Comparison of ENCODE assay signal across 26 cellular contexts in the genomic region with DNA sequence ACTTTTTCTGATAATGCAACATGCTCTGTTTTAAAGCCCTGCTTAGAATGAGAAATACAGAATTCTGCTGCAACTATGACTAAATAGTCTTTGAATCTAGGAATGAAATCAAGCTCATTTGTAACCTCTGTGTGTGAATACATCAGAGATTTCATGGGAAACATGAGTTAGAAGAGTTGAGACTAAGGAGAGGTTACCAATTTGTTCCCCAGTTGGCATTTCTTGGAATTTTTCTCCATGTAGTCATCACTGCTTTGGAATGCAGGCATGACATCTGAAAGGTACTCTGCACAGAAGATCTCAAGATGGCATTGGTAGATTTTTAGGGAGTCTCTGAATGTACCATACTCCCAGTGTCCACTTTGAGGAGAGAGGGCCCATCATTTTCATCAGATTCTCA.
DNase-seq lines count a peak whose midpoint lies in the region; TF ChIP-seq lines count a peak whose summit lies in the region.
"Had no signal": no experiment of that assay in that cellular context is flagged by ENCODE, and none has a peak within 500 bp of the region (broad histone marks: within the 10 kb centered on the region; RNA-seq: fewer than 3 reads in every experiment).

No MANE protein-coding gene starts in this region.

- no peak overlapping the region for H2BK5ac ChIP-seq in mesendoderm (ENCODE audit: low read length)

- H2BK15ac ChIP-seq in mesendoderm (replicated peaks; ENCODE audit: low read depth), result no peak overlapping the region

- H3K4me1 Mint-ChIP-seq in activated CD4-positive, alpha-beta T cell treated with anti-CD3 and anti-CD28 coated beads, Interleukin-2, amount 10 ng/mL, durations not matched to agents 24 days and 14 days, result no peaks in the 10 kb centered on the region
- H3K4me1 Mint-ChIP-seq: activated B cell treated with CpG ODN at 0.5 μM for 24 hours; activated T-helper 17 cell treated with anti-CD3 and anti-CD28 coated beads, Interleukin-2, amount 50 U/mL, for 72 hours; CD4-positive, CD25-positive, alpha-beta regulatory T cell; central memory CD8-positive, alpha-beta T cell; natural killer cell had no signal

- H3K18ac ChIP-seq in mesendoderm (ENCODE audit: low read length), result no peak overlapping the region

- no peaks in the 10 kb centered on the region for H3K79me1 ChIP-seq in mesendoderm (ENCODE audit: low read length)

- H3K27ac ChIP-seq in mammary epithelial cell (ENCODE audit: insufficient read depth, low read depth, low read length) (no peak overlapping the region), mesendoderm (ENCODE audit: low read depth, low read length) (no peak overlapping the region)
- H3K27ac ChIP-seq: GM23248, skin epidermis had no signal

- no peaks in the 10 kb centered on the region for H3K9me3 ChIP-seq in mammary epithelial cell (replicated peaks; ENCODE audit: insufficient read depth, low read length)

- H3K4me1 ChIP-seq in mammary epithelial cell (ENCODE audit: insufficient read depth, low read length), result peaks cover 20% of the 10 kb centered on the region
- H3K4me1 ChIP-seq in mesendoderm (ENCODE audit: control insufficient read depth, low read depth, low read length), result no peaks in the 10 kb centered on the region

- H3K27me3 ChIP-seq in mammary epithelial cell (ENCODE audit: insufficient read depth, low read length), result no peaks in the 10 kb centered on the region
- no peaks in the 10 kb centered on the region for H3K27me3 ChIP-seq in mesendoderm (ENCODE audit: insufficient read depth, low read length, poor library complexity)

- H3K36me3 ChIP-seq in mammary epithelial cell (ENCODE audit: insufficient read depth, low read length), result no peaks in the 10 kb centered on the region
- no peaks in the 10 kb centered on the region for H3K36me3 ChIP-seq in mesendoderm (ENCODE audit: control insufficient read depth, insufficient read depth, low read length)

- no peaks in the 10 kb centered on the region for H3K27me3 Mint-ChIP-seq in activated CD4-positive, alpha-beta T cell treated with anti-CD3 and anti-CD28 coated beads, Interleukin-2, amount 10 ng/mL, durations not matched to agents 24 days and 14 days
- H3K27me3 Mint-ChIP-seq: activated B cell treated with CpG ODN at 0.5 μM for 24 hours; activated T-helper 17 cell treated with anti-CD3 and anti-CD28 coated beads, Interleukin-2, amount 50 U/mL, for 72 hours; CD4-positive, CD25-positive, alpha-beta regulatory T cell; central memory CD8-positive, alpha-beta T cell had no signal

- dilution Hi-C loops in mammary epithelial cell (cut with HindIII; ENCODE audit: low sequenced_read_pairs), result no loop called here

- H4K5ac ChIP-seq in mesendoderm (ENCODE audit: low read length), result no peak overlapping the region

- H3K36me3 Mint-ChIP-seq in activated CD4-positive, alpha-beta T cell treated with anti-CD3 and anti-CD28 coated beads, Interleukin-2, amount 10 ng/mL, durations not matched to agents 24 days and 14 days (ENCODE audit: low read depth), result no peaks in the 10 kb centered on the region
- H3K36me3 Mint-ChIP-seq: activated naive CD4-positive, alpha-beta T cell treated with anti-CD3 and anti-CD28 coated beads, Interleukin-2, amount 50 U/mL, for 72 hours; CD4-positive, CD25-positive, alpha-beta regulatory T cell; natural killer cell had no signal

- H4K20me1 ChIP-seq in mammary epithelial cell (ENCODE audit: insufficient read depth, low read length), result no peaks in the 10 kb centered on the region

- no peak overlapping the region for H3K4me3 ChIP-seq in mammary epithelial cell (replicated peaks in 1 of 3; ENCODE audit: insufficient read depth in 1 of 3, low read depth in 2 of 3, low read length in 3 of 3)
- H3K4me3 ChIP-seq in mesendoderm (ENCODE audit: low read length), result no peak overlapping the region
- H3K4me3 ChIP-seq: GM23248, skin epidermis had no signal

- no TSS peak for BruUV-seq in mammary epithelial cell (replicated peaks; lab: Mats Ljungman, UMichigan)

- H4K8ac ChIP-seq in mesendoderm (ENCODE audit: low read depth, low read length), result no peak overlapping the region

- in situ Hi-C loops in mammary epithelial cell (cut with MboI; ENCODE audit: low sequenced_read_pairs in 2 of 2), result no loop called here

- DNase-seq in Daoy (ENCODE audit: low read depth) (peak; percentile 61), LoVo (ENCODE audit: low spot score) (peak; percentile 9), mammary epithelial cell (peak; percentile 46), mesendoderm (peak; percentile 54), SHP77 treated with DMSO at 0.1 percent for 48 hours (lab: John Stamatoyannopoulos, UW) (no peak), NCI-H82 treated with DMSO at 0.1 percent for 48 hours (lab: John Stamatoyannopoulos, UW; ENCODE audit: unreplicated experiment) (no peak)
- no peak for DNase-seq in activated CD4-positive, alpha-beta T cell treated with anti-CD3 and anti-CD28 coated beads, Interleukin-2, amount 10 ng/mL, durations not matched to agents 24 days and 14 days
- DNase-seq: activated B cell treated with CpG ODN at 0.5 μM for 24 hours; activated CD4-positive, alpha-beta T cell treated with anti-CD3 and anti-CD28 coated beads, Interleukin-2, amount 50 U/mL, for 48 hours; activated CD8-positive, alpha-beta memory T cell treated with anti-CD3 and anti-CD28 coated beads, Interleukin-2, amount 50 U/mL, for 48 hours; aorta; CD4-positive, CD25-positive, alpha-beta regulatory T cell; DMS153; GF-D8; GM23248; Karpas-422; left ventricle myocardium superior; natural killer cell; NCI-H1092; NCI-H187 treated with DMSO at 0.1 percent for 48 hours; NCI-H69; T1000 had no signal

- intact Hi-C loops in mammary epithelial cell (cut with micrococcal nuclease), result loop anchor here (5.0 kb wide), 1 partner anchor 225 kb away; no protein-coding TSS in a partner anchor
- intact Hi-C loops in activated CD4-positive, alpha-beta T cell treated with anti-CD3 and anti-CD28 coated beads, Interleukin-2, amount 10 ng/mL, durations not matched to agents 24 days and 14 days (cut with micrococcal nuclease), result no loop called here

- H3K79me2 ChIP-seq in mammary epithelial cell (ENCODE audit: insufficient read depth, low read length), result no peaks in the 10 kb centered on the region
- no peaks in the 10 kb centered on the region for H3K79me2 ChIP-seq in mesendoderm (ENCODE audit: control insufficient read depth, insufficient read depth, low read length)

- H3K4me3 Mint-ChIP-seq in activated CD4-positive, alpha-beta T cell treated with anti-CD3 and anti-CD28 coated beads, Interleukin-2, amount 10 ng/mL, durations not matched to agents 24 days and 14 days, result no peak overlapping the region
- H3K4me3 Mint-ChIP-seq: activated B cell treated with CpG ODN at 0.5 μM for 24 hours; activated T-helper 17 cell treated with anti-CD3 and anti-CD28 coated beads, Interleukin-2, amount 50 U/mL, for 72 hours; CD4-positive, CD25-positive, alpha-beta regulatory T cell; central memory CD8-positive, alpha-beta T cell; natural killer cell had no signal

- H3K9ac ChIP-seq in mammary epithelial cell (ENCODE audit: insufficient read depth, low read length) (no peak overlapping the region), mesendoderm (ENCODE audit: low read length) (no peak overlapping the region)
- H3K9ac ChIP-seq: GM23248 had no signal

- no peak overlapping the region for H2BK120ac ChIP-seq in mesendoderm (ENCODE audit: low read depth, low read length)

- H2AK5ac ChIP-seq in mesendoderm (ENCODE audit: low read length), result no peak overlapping the region

- peak overlapping the region; percentile 18 for H2AFZ ChIP-seq in mammary epithelial cell (ENCODE audit: low read depth, low read length)
- H2AFZ ChIP-seq: GM23248 had no signal

- H3K4me2 ChIP-seq in mammary epithelial cell (ENCODE audit: insufficient read depth, low read depth, low read length) (peak overlapping the region; percentile 11), mesendoderm (ENCODE audit: low read length) (no peak overlapping the region)

- no peak overlapping the region for H3K56ac ChIP-seq in mesendoderm (ENCODE audit: low read length)

- H3K23ac ChIP-seq in mesendoderm (ENCODE audit: low read length), result no peak overlapping the region

- H3K27ac Mint-ChIP-seq in activated CD4-positive, alpha-beta T cell treated with anti-CD3 and anti-CD28 coated beads, Interleukin-2, amount 10 ng/mL, durations not matched to agents 24 days and 14 days, result no peak overlapping the region
- H3K27ac Mint-ChIP-seq: activated B cell treated with CpG ODN at 0.5 μM for 24 hours; activated naive CD4-positive, alpha-beta T cell treated with anti-CD3 and anti-CD28 coated beads, Interleukin-2, amount 50 U/mL, for 72 hours; activated T-helper 17 cell treated with anti-CD3 and anti-CD28 coated beads, Interleukin-2, amount 50 U/mL, for 72 hours; CD4-positive, CD25-positive, alpha-beta regulatory T cell; natural killer cell had no signal

- CTCF ChIA-PET in mammary epithelial cell (lab: Charles Lee; ENCODE audit: low non-redundant PET), result no interaction called here

- H3K4ac ChIP-seq in mesendoderm (ENCODE audit: low read depth, low read length), result no peak overlapping the region

- no peaks in the 10 kb centered on the region for H3K9me3 Mint-ChIP-seq in activated CD4-positive, alpha-beta T cell treated with anti-CD3 and anti-CD28 coated beads, Interleukin-2, amount 10 ng/mL, durations not matched to agents 24 days and 14 days
- H3K9me3 Mint-ChIP-seq: activated T-helper 17 cell treated with anti-CD3 and anti-CD28 coated beads, Interleukin-2, amount 50 U/mL, for 72 hours had no signal

- TF ChIP-seq CTCF in mammary epithelial cell (conservative IDR thresholded peaks at IDR 0.05 in 1 of 2, IDR thresholded peaks at IDR 0.05 in 1 of 2; ENCODE audit: extremely low read depth in 1 of 2, insufficient read depth in 1 of 2, low read depth in 1 of 2, low read length in 2 of 2), result no peak

Comparison
In these comparisons a context has a peak if more than half of its experiments do, and no peak if none do; other contexts are left out.
1. DNase-seq: peak in Daoy (single experiment), LoVo (single experiment), mammary epithelial cell (single experiment) and mesendoderm (single experiment); none in SHP77 treated with DMSO at 0.1 percent for 48 hours (single experiment), activated CD4-positive, alpha-beta T cell treated with anti-CD3 and anti-CD28 coated beads, Interleukin-2, amount 10 ng/mL, durations not matched to agents 24 days and 14 days (single experiment) and NCI-H82 treated with DMSO at 0.1 percent for 48 hours (single experiment).